ENCODE assay signal across 8 cellular contexts in genomic region chr1:174666248-174666647, GRCh38.
"Had no signal": no experiment of that assay in that cellular context is flagged by ENCODE, and none has a peak within 500 bp of the region (broad histone marks: within the 10 kb centered on the region; RNA-seq: fewer than 3 reads in every experiment).

No MANE protein-coding gene starts in this region.

- FAIRE-seq: H1, H54, K562 had no signal

- DNase-seq: H9, HCEC 1CT, IMR-90 had no signal

- H3K27ac ChIP-seq: HL-60 had no signal

- H3K4me3 ChIP-seq: GM23338, K562 had no signal

- ATAC-seq: GM23338, K562 had no signal
